In the genomic region with DNA sequence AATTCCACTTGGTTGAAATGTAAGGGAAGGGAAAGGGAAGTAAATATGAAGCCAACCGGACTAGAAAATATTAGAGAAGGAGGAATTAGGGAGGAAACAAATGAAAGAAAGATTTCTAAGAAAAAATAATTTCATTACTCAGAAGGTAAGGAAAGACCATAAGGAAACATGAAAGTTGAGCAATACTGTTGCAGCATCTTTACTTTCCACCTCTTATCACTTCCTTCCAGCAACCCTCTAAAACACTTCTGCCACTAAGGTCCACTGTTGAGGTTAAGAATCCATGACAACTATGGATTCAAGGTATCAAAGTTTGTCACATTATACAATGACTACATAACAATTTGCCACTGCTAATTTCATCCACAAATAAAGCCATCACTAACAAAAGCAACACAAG, we compare ENCODE assay signal across 19 cellular contexts.
A peak's percentile ranks its signal among the peaks of the same experiment; 100 is the strongest.
DNase-seq lines count a peak whose midpoint lies in the region; FAIRE-seq and TF ChIP-seq lines count a peak whose summit lies in the region.
"Had no signal": no experiment of that assay in that cellular context is flagged by ENCODE, and none has a peak within 500 bp of the region (broad histone marks: within the 10 kb centered on the region; RNA-seq: fewer than 3 reads in every experiment).

No MANE protein-coding gene starts in this region.

- POLR2A ChIA-PET in activated CD4-positive, alpha-beta memory T cell treated with anti-CD3 and anti-CD28 coated beads for 36 hours (lab: Charles Lee): no interaction called here

- no peak overlapping the region for H3K4me3 ChIP-seq in BLaER1 treated with 17β-estradiol and CSF1 and Interleukin-3, amounts not matched to agents 10 nM and 100 nM
- H3K4me3 ChIP-seq: GM23248, MG63, SK-N-MC had no signal

- H3K27ac Mint-ChIP-seq in activated CD4-positive, alpha-beta memory T cell treated with anti-CD3 and anti-CD28 coated beads for 36 hours: no peak overlapping the region
- H3K27ac Mint-ChIP-seq: T-helper 1 cell treated with Interleukin-12 subunit alpha and Interleukin-12 subunit beta and Interleukin-4 antibody, amounts not matched to agents 30 μg/mL and 1 μg/mL, for 36 hours had no signal

- H3K4me1 ChIP-seq in BLaER1 treated with 17β-estradiol and CSF1 and Interleukin-3, amounts not matched to agents 10 nM and 100 nM: peaks cover 38 to 65% (median 46%) of the 10 kb centered on the region in 10 experiments

- no peaks in the 10 kb centered on the region for H4K20me1 ChIP-seq in BLaER1 treated with 17β-estradiol and CSF1 and Interleukin-3, amounts not matched to agents 10 nM and 100 nM

- FAIRE-seq in GM12892 (lab: Jason Lieb, UNC) (peak; percentile 5), H54 (lab: Jason Lieb, UNC) (no peak)

- H3K36me3 Mint-ChIP-seq in activated CD4-positive, alpha-beta memory T cell treated with anti-CD3 and anti-CD28 coated beads for 36 hours: no peaks in the 10 kb centered on the region

- H3K4me2 ChIP-seq in BLaER1 treated with 17β-estradiol and CSF1 and Interleukin-3, amounts not matched to agents 10 nM and 100 nM: peak overlapping the region; percentile 58 to 89 (median 81); a peak in 21 of 22 replicates

- H3K27me3 Mint-ChIP-seq in activated CD4-positive, alpha-beta memory T cell treated with anti-CD3 and anti-CD28 coated beads for 36 hours: no peaks in the 10 kb centered on the region

- no peak overlapping the region for H3K4me3 Mint-ChIP-seq in activated CD4-positive, alpha-beta memory T cell treated with anti-CD3 and anti-CD28 coated beads for 36 hours
- H3K4me3 Mint-ChIP-seq: T-helper 1 cell treated with Interleukin-12 subunit alpha and Interleukin-12 subunit beta and Interleukin-4 antibody, amounts not matched to agents 30 μg/mL and 1 μg/mL, for 36 hours had no signal

- H3K9me3 ChIP-seq in BLaER1 treated with 17β-estradiol and CSF1 and Interleukin-3, amounts not matched to agents 10 nM and 100 nM (replicated peaks in 1 of 11): no peaks in the 10 kb centered on the region
- H3K9me3 ChIP-seq: MG63 had no signal

- H3K27me3 ChIP-seq in BLaER1 treated with 17β-estradiol and CSF1 and Interleukin-3, amounts not matched to agents 10 nM and 100 nM: no peaks in the 10 kb centered on the region
- H3K27me3 ChIP-seq: MG63 had no signal

- TF ChIP-seq POLR2A in GM12892 (IDR thresholded peaks at IDR 0.05; ENCODE audit: low read depth, low read length) (no peak), H54 (IDR thresholded peaks at IDR 0.05; ENCODE audit: low read depth, low read length) (no peak)

- peaks cover 14% of the 10 kb centered on the region for H3K9me3 Mint-ChIP-seq in activated CD4-positive, alpha-beta memory T cell treated with anti-CD3 and anti-CD28 coated beads for 36 hours
- H3K9me3 Mint-ChIP-seq: T-helper 1 cell treated with Interleukin-12 subunit alpha and Interleukin-12 subunit beta and Interleukin-4 antibody, amounts not matched to agents 30 μg/mL and 1 μg/mL, for 36 hours had no signal

- H3K4me1 Mint-ChIP-seq in activated CD4-positive, alpha-beta memory T cell treated with anti-CD3 and anti-CD28 coated beads for 36 hours (ENCODE audit: low read depth): no peaks in the 10 kb centered on the region

- CTCF ChIA-PET in activated CD4-positive, alpha-beta memory T cell treated with anti-CD3 and anti-CD28 coated beads for 36 hours (lab: Charles Lee): no interaction called here

- peak overlapping the region in 6 of 11 experiments; percentile 11 to 78 (median 72); a peak in 5 of 22 replicates for H3K9ac ChIP-seq in BLaER1 treated with 17β-estradiol and CSF1 and Interleukin-3, amounts not matched to agents 10 nM and 100 nM
- H3K9ac ChIP-seq: GM23248 had no signal

- DNase-seq in GM12892 (ENCODE audit: insufficient read length) (no peak), NOMO-1 treated with DMSO at 0.1 percent for 48 hours (lab: John Stamatoyannopoulos, UW; ENCODE audit: unreplicated experiment) (peak; percentile 74), SKM-1 treated with dmso at 0.1 percent for 144 hours (lab: John Stamatoyannopoulos, UW; ENCODE audit: unreplicated experiment) (peak; percentile 73), H54 (ENCODE audit: insufficient read length, low spot score) (no peak), NCI-H128 (lab: John Stamatoyannopoulos, UW; ENCODE audit: unreplicated experiment) (no peak)
- DNase-seq in activated CD4-positive, alpha-beta T cell treated with anti-CD3 and anti-CD28 coated beads for 1 hour: no peak
- no peak for DNase-seq in activated CD4-positive, alpha-beta memory T cell treated with anti-CD3 and anti-CD28 coated beads for 36 hours
- DNase-seq: COR-L47, DMS153, GM23248, MG63, NCI-H1417, NCI-H187 treated with DMSO at 0.1 percent for 48 hours, NCI-H345, NCI-H526 had no signal

- H3K36me3 ChIP-seq in BLaER1 treated with 17β-estradiol and CSF1 and Interleukin-3, amounts not matched to agents 10 nM and 100 nM: no peaks in the 10 kb centered on the region
- H3K36me3 ChIP-seq: MG63 had no signal

- intact Hi-C loops in activated CD4-positive, alpha-beta memory T cell treated with anti-CD3 and anti-CD28 coated beads for 36 hours (cut with micrococcal nuclease): no loop called here

- peak overlapping the region; percentile 78 to 98 (median 90); a peak in 21 of 22 replicates for H3K27ac ChIP-seq in BLaER1 treated with 17β-estradiol and CSF1 and Interleukin-3, amounts not matched to agents 10 nM and 100 nM
- H3K27ac ChIP-seq: C4-2B, GM23248, SK-N-MC had no signal

Comparison
In these comparisons a context has a peak if more than half of its experiments do, and no peak if none do; other contexts are left out.
1. DNase-seq: peak in NOMO-1 treated with DMSO at 0.1 percent for 48 hours (single experiment) and SKM-1 treated with dmso at 0.1 percent for 144 hours (single experiment); none in GM12892 (single experiment), activated CD4-positive, alpha-beta T cell treated with anti-CD3 and anti-CD28 coated beads for 1 hour (single experiment), activated CD4-positive, alpha-beta memory T cell treated with anti-CD3 and anti-CD28 coated beads for 36 hours (single experiment), H54 (single experiment) and NCI-H128 (single experiment).